Comparison of ENCODE assay signal across 13 cellular contexts in genomic region chr6:87660226-87660886, GRCh38. TPM values are rescaled to one million over a fixed set of nuclear protein-coding genes. Genes with fewer than 3 reads are reported as not detected.
A peak's percentile ranks its signal among the peaks of the same experiment; 100 is the strongest.
DNase-seq lines count a peak whose midpoint lies in the region; ATAC-seq, FAIRE-seq and TF ChIP-seq lines count a peak whose summit lies in the region.
"Had no signal": no experiment of that assay in that cellular context is flagged by ENCODE, and none has a peak within 500 bp of the region (broad histone marks: within the 10 kb centered on the region; RNA-seq: fewer than 3 reads in every experiment).

No MANE protein-coding gene starts in this region.

- intact Hi-C loops in upper lobe of right lung (cut with DNase I) = no loop called here
- intact Hi-C loops in A673 (cut with micrococcal nuclease; ENCODE audit: unreplicated experiment) = no loop called here
- intact Hi-C loops in mucosa of descending colon (cut with DNase I, micrococcal nuclease) = no loop called here

- H3K36me3 Mint-ChIP-seq in activated naive CD8-positive, alpha-beta T cell treated with anti-CD3 and anti-CD28 coated beads, Interleukin-2, amount 50 U/mL, for 24 hours (ENCODE audit: low read depth) = peaks cover 28% of the 10 kb centered on the region
- H3K36me3 Mint-ChIP-seq in activated naive CD8-positive, alpha-beta T cell treated with anti-CD3 and anti-CD28 coated beads for 36 hours = peaks cover 25% of the 10 kb centered on the region
- peaks cover 3% of the 10 kb centered on the region for H3K36me3 Mint-ChIP-seq in astrocyte (ENCODE audit: low read depth, unreplicated experiment)

- CTCF ChIA-PET in A673 (lab: Charles Lee) = no interaction called here

- H4K20me1 ChIP-seq in astrocyte (ENCODE audit: insufficient read depth, low read length) = no peaks in the 10 kb centered on the region
- H4K20me1 ChIP-seq in hepatocyte (ENCODE audit: insufficient read depth, poor library complexity, severe bottlenecking) = no peaks in the 10 kb centered on the region

- no peaks in the 10 kb centered on the region for H3K9me2 ChIP-seq in hepatocyte (replicated peaks; ENCODE audit: insufficient read depth)

- no peak overlapping the region for H3K27ac Mint-ChIP-seq in activated naive CD8-positive, alpha-beta T cell treated with anti-CD3 and anti-CD28 coated beads, Interleukin-2, amount 50 U/mL, for 24 hours
- no peak overlapping the region for H3K27ac Mint-ChIP-seq in activated naive CD8-positive, alpha-beta T cell treated with anti-CD3 and anti-CD28 coated beads for 36 hours
- H3K27ac Mint-ChIP-seq in astrocyte (ENCODE audit: unreplicated experiment) = peak overlapping the region; percentile 49
- H3K27ac Mint-ChIP-seq: T-cell had no signal

- H3K27ac ChIP-seq in astrocyte (ENCODE audit: low read depth, low read length) = peak overlapping the region; percentile 23
- peak overlapping the region; percentile 60 for H3K27ac ChIP-seq in hepatocyte
- H3K27ac ChIP-seq in upper lobe of right lung = no peak overlapping the region
- H3K27ac ChIP-seq in A673 (ENCODE audit: low read depth, low read length, poor library complexity, severe bottlenecking) = no peak overlapping the region

- H3K4me3 Mint-ChIP-seq in activated naive CD8-positive, alpha-beta T cell treated with anti-CD3 and anti-CD28 coated beads, Interleukin-2, amount 50 U/mL, for 24 hours = no peak overlapping the region
- H3K4me3 Mint-ChIP-seq in activated naive CD8-positive, alpha-beta T cell treated with anti-CD3 and anti-CD28 coated beads for 36 hours = no peak overlapping the region
- peak overlapping the region; percentile 21 for H3K4me3 Mint-ChIP-seq in astrocyte (ENCODE audit: unreplicated experiment)
- H3K4me3 Mint-ChIP-seq: immature natural killer cell, T-cell had no signal

- peaks cover 10% of the 10 kb centered on the region for H3K4me1 ChIP-seq in astrocyte (ENCODE audit: insufficient read depth, low read length)
- peaks cover 8% of the 10 kb centered on the region for H3K4me1 ChIP-seq in hepatocyte (ENCODE audit: insufficient read depth)
- no peaks in the 10 kb centered on the region for H3K4me1 ChIP-seq in upper lobe of right lung
- H3K4me1 ChIP-seq in A673 (ENCODE audit: insufficient read depth, low read length, poor library complexity, severe bottlenecking) = peaks cover 20% of the 10 kb centered on the region
- H3K4me1 ChIP-seq in mucosa of descending colon (ENCODE audit: low read depth) = no peaks in the 10 kb centered on the region

- DNase-seq in activated naive CD8-positive, alpha-beta T cell treated with anti-CD3 and anti-CD28 coated beads, Interleukin-2, amount 50 U/mL, for 24 hours = no peak
- DNase-seq in activated naive CD8-positive, alpha-beta T cell treated with anti-CD3 and anti-CD28 coated beads for 36 hours = no peak
- peak; percentile 71 for DNase-seq in astrocyte (ENCODE audit: low read depth)
- no peak for DNase-seq in hepatocyte (ENCODE audit: low spot score)
- no peak for DNase-seq in upper lobe of right lung
- no peak for DNase-seq in A673 (ENCODE audit: low spot score)
- no peak for DNase-seq in mucosa of descending colon
- DNase-seq: immature natural killer cell, NCI-H446 treated with DMSO at 0.1 percent for 48 hours, posterior cingulate gyrus, T-cell had no signal

- H3K79me2 ChIP-seq in astrocyte (ENCODE audit: insufficient read depth, low read length) = no peaks in the 10 kb centered on the region
- no peaks in the 10 kb centered on the region for H3K79me2 ChIP-seq in hepatocyte

- H3K4me2 ChIP-seq in astrocyte (ENCODE audit: low read length) (peak overlapping the region; percentile 31), hepatocyte (no peak overlapping the region)

- H3K9ac ChIP-seq in astrocyte (ENCODE audit: low read length) = no peak overlapping the region

- POLR2A ChIA-PET in A673 (lab: Charles Lee; ENCODE audit: low non-redundant PET) = no interaction called here

- peak; percentile 68 for ATAC-seq in activated naive CD8-positive, alpha-beta T cell treated with anti-CD3 and anti-CD28 coated beads, Interleukin-2, amount 50 U/mL, for 24 hours
- ATAC-seq in upper lobe of right lung (peak; percentile 35), GM18907 (IDR thresholded peaks at IDR 0.05; ENCODE audit: unreplicated experiment) (no peak), mucosa of descending colon (no peak)
- ATAC-seq: T-cell had no signal

- H3K9me3 ChIP-seq in astrocyte (ENCODE audit: insufficient read depth, low read depth, low read length) (no peaks in the 10 kb centered on the region), hepatocyte (ENCODE audit: low read depth) (no peaks in the 10 kb centered on the region), upper lobe of right lung (no peaks in the 10 kb centered on the region), A673 (ENCODE audit: low read depth, low read length, poor library complexity, severe bottlenecking) (no peaks in the 10 kb centered on the region), mucosa of descending colon (no peaks in the 10 kb centered on the region)

- H3K9me3 Mint-ChIP-seq in activated naive CD8-positive, alpha-beta T cell treated with anti-CD3 and anti-CD28 coated beads, Interleukin-2, amount 50 U/mL, for 24 hours = no peaks in the 10 kb centered on the region
- H3K9me3 Mint-ChIP-seq in activated naive CD8-positive, alpha-beta T cell treated with anti-CD3 and anti-CD28 coated beads for 36 hours = no peaks in the 10 kb centered on the region
- H3K9me3 Mint-ChIP-seq in astrocyte (ENCODE audit: unreplicated experiment) = no peaks in the 10 kb centered on the region
- H3K9me3 Mint-ChIP-seq: immature natural killer cell, T-cell had no signal

- no peak overlapping the region for H3K4me3 ChIP-seq in astrocyte (ENCODE audit: insufficient read depth, low read depth, low read length)
- no peak overlapping the region for H3K4me3 ChIP-seq in hepatocyte
- H3K4me3 ChIP-seq in upper lobe of right lung = no peak overlapping the region
- H3K4me3 ChIP-seq in A673 (ENCODE audit: low read depth, low read length, poor library complexity, severe bottlenecking) = no peak overlapping the region
- no peak overlapping the region for H3K4me3 ChIP-seq in mucosa of descending colon

- H3K36me3 ChIP-seq in astrocyte (ENCODE audit: insufficient read depth, low read length) (peaks cover 3% of the 10 kb centered on the region), hepatocyte (replicated peaks; ENCODE audit: insufficient read depth, low read depth) (no peaks in the 10 kb centered on the region), upper lobe of right lung (peaks cover 22% of the 10 kb centered on the region), A673 (ENCODE audit: insufficient read depth, low read length, poor library complexity, severe bottlenecking) (peaks cover 22% of the 10 kb centered on the region), mucosa of descending colon (ENCODE audit: low read depth) (no peaks in the 10 kb centered on the region)

- no peak for TF ChIP-seq CTCF in astrocyte (IDR thresholded peaks at IDR 0.05; ENCODE audit: insufficient read depth, low read depth, low read length)
- TF ChIP-seq CTCF in hepatocyte (IDR thresholded peaks at IDR 0.05; ENCODE audit: poor library complexity) = no peak
- TF ChIP-seq CTCF in upper lobe of right lung (IDR thresholded peaks at IDR 0.05) = no peak
- no peak for TF ChIP-seq CTCF in A673 (conservative IDR thresholded peaks at IDR 0.05; ENCODE audit: low read depth, low read length)
- no peak for TF ChIP-seq CTCF in mucosa of descending colon (IDR thresholded peaks at IDR 0.05)

- peaks cover 10% of the 10 kb centered on the region for H3K4me1 Mint-ChIP-seq in activated naive CD8-positive, alpha-beta T cell treated with anti-CD3 and anti-CD28 coated beads, Interleukin-2, amount 50 U/mL, for 24 hours
- H3K4me1 Mint-ChIP-seq in activated naive CD8-positive, alpha-beta T cell treated with anti-CD3 and anti-CD28 coated beads for 36 hours = peaks cover 5% of the 10 kb centered on the region
- H3K4me1 Mint-ChIP-seq in astrocyte (ENCODE audit: low read depth, unreplicated experiment) = peaks cover 24% of the 10 kb centered on the region
- H3K4me1 Mint-ChIP-seq: immature natural killer cell had no signal

- H3K27me3 ChIP-seq in astrocyte (ENCODE audit: insufficient read depth, low read length) = no peaks in the 10 kb centered on the region
- H3K27me3 ChIP-seq in hepatocyte = no peaks in the 10 kb centered on the region
- no peaks in the 10 kb centered on the region for H3K27me3 ChIP-seq in upper lobe of right lung
- no peaks in the 10 kb centered on the region for H3K27me3 ChIP-seq in A673 (replicated peaks; ENCODE audit: insufficient read depth, low read depth, low read length, poor library complexity)

- peak; percentile 72 for FAIRE-seq in astrocyte (lab: Jason Lieb, UNC)
- FAIRE-seq: colon had no signal

- no TSS peak for BruUV-seq in A673 (replicated peaks; lab: Mats Ljungman, UMichigan)

- H2AFZ ChIP-seq in astrocyte (ENCODE audit: low read depth, low read length) (no peak overlapping the region), hepatocyte (no peak overlapping the region)

- H3K27me3 Mint-ChIP-seq in activated naive CD8-positive, alpha-beta T cell treated with anti-CD3 and anti-CD28 coated beads, Interleukin-2, amount 50 U/mL, for 24 hours = no peaks in the 10 kb centered on the region
- H3K27me3 Mint-ChIP-seq in activated naive CD8-positive, alpha-beta T cell treated with anti-CD3 and anti-CD28 coated beads for 36 hours = no peaks in the 10 kb centered on the region
- H3K27me3 Mint-ChIP-seq in astrocyte (ENCODE audit: low read depth, unreplicated experiment) = no peaks in the 10 kb centered on the region
- H3K27me3 Mint-ChIP-seq: T-cell had no signal

RNA-seq across cellular contexts. Expression of gene AKIRIN2, which starts 41.7 kb away (rescaled TPM):
- 10 to 100 TPM; 47.5 to 48.7 TPM for total RNA-seq in activated naive CD8-positive, alpha-beta T cell treated with anti-CD3 and anti-CD28 coated beads for 36 hours
- total RNA-seq in astrocyte (65.4 and 66.8 TPM in 2 replicates), hepatocyte (12.7 and 24.2 TPM in 2 replicates), upper lobe of right lung (56.6 TPM), A673 (2021) (66.7 and 68.9 TPM in 2 replicates), mucosa of descending colon (10 to 100 TPM; 32.3 to 41.0 (median 33.2) TPM)
- 39.9 and 49.6 TPM in 2 replicates for polyA plus RNA-seq in hepatocyte

Comparison
In these comparisons a context has a peak if more than half of its experiments do, and no peak if none do; other contexts are left out.
1. ATAC-seq: peak in activated naive CD8-positive, alpha-beta T cell treated with anti-CD3 and anti-CD28 coated beads, Interleukin-2, amount 50 U/mL, for 24 hours (single experiment) and upper lobe of right lung (single experiment); none in GM18907 (single experiment) and mucosa of descending colon (single experiment).
2. H3K27ac ChIP-seq: peak in astrocyte (single experiment) and hepatocyte (single experiment); none in upper lobe of right lung (single experiment) and A673 (single experiment).